Comparison of ENCODE assay signal across 27 cellular contexts in genomic region chr14:56751471-56751870, GRCh38. TPM values are rescaled to one million over a fixed set of nuclear protein-coding genes. Genes with fewer than 3 reads are reported as not detected.
DNase-seq lines count a peak whose midpoint lies in the region; ATAC-seq, FAIRE-seq and TF ChIP-seq lines count a peak whose summit lies in the region.
"Had no signal": no experiment of that assay in that cellular context is flagged by ENCODE, and none has a peak within 500 bp of the region (broad histone marks: within the 10 kb centered on the region; RNA-seq: fewer than 3 reads in every experiment).

No MANE protein-coding gene starts in this region.

- H2BK12ac ChIP-seq in H9 (ENCODE audit: insufficient read length, low read depth, low read length): no peak overlapping the region

- H3K9me3 ChIP-seq in H9 (ENCODE audit: control insufficient read depth, low read depth, low read length): no peaks in the 10 kb centered on the region
- H3K9me3 ChIP-seq: body of pancreas, Caco-2, thyroid gland had no signal

- H3K9ac ChIP-seq in H9 (ENCODE audit: extremely low read depth, insufficient read length, low read length) (no peak overlapping the region), mesendoderm (ENCODE audit: low read length) (no peak overlapping the region)

- peak; percentile 94 for FAIRE-seq in D721Med (lab: Jason Lieb, UNC)
- FAIRE-seq: colon, G401.6, GM12892, keratinocyte had no signal

- no peaks in the 10 kb centered on the region for H4K20me1 ChIP-seq in H9 (ENCODE audit: control insufficient read depth, insufficient read depth, insufficient read length)

- H2BK5ac ChIP-seq in H9 (ENCODE audit: insufficient read length, low read length) (no peak overlapping the region), mesendoderm (ENCODE audit: low read length) (no peak overlapping the region)

- no peak for DNase-seq in D721Med (ENCODE audit: insufficient read length, low spot score)
- DNase-seq in H9: no peak
- peak; percentile 94 for DNase-seq in NCI-H69 (lab: John Stamatoyannopoulos, UW)
- DNase-seq in mesendoderm: peak; percentile 25
- no peak for DNase-seq in effector memory CD8-positive, alpha-beta T cell
- DNase-seq in activated CD4-positive, alpha-beta T cell treated with anti-CD3 and anti-CD28 coated beads, Interleukin-2, amount 50 U/mL, for 4 hours: no peak
- DNase-seq in activated CD4-positive, alpha-beta T cell treated with anti-CD3 and anti-CD28 coated beads for 1 hour: no peak
- DNase-seq: activated CD4-positive, alpha-beta T cell treated with anti-CD3 and anti-CD28 coated beads for 36 hours; activated naive CD8-positive, alpha-beta T cell treated with anti-CD3 and anti-CD28 coated beads, Interleukin-2, amount 10 ng/mL, durations not matched to agents 7 days and 5 days; body of pancreas; Caco-2; HFFc6; NCI-H1048; NCI-H2081 treated with DMSO at 0.1 percent for 48 hours; NCI-H774; stimulated activated naive B cell treated with anti-CD40 and anti-IgM and Interleukin-4, amounts not matched to agents 10 μg/mL and 1 μg/mL and 100 μg/mL, for 72 hours; T1000; thyroid gland had no signal

- no peak overlapping the region for H2AFZ ChIP-seq in H9 (ENCODE audit: low read length)

- no peak overlapping the region for H3T11ph ChIP-seq in H9 (ENCODE audit: low read length)

- no peak overlapping the region for H4K91ac ChIP-seq in H9 (ENCODE audit: insufficient read length, low read depth, low read length)

- no peaks in the 10 kb centered on the region for H3K79me2 ChIP-seq in H9 (ENCODE audit: insufficient read depth, low read length)
- no peaks in the 10 kb centered on the region for H3K79me2 ChIP-seq in mesendoderm (ENCODE audit: control insufficient read depth, insufficient read depth, low read length)

- H2AK5ac ChIP-seq in H9 (ENCODE audit: insufficient read length, low read length) (no peak overlapping the region), mesendoderm (ENCODE audit: low read length) (no peak overlapping the region)

- H3K18ac ChIP-seq in H9 (ENCODE audit: insufficient read length, low read depth, low read length): no peak overlapping the region
- no peak overlapping the region for H3K18ac ChIP-seq in mesendoderm (ENCODE audit: low read length)

- H3K4me1 ChIP-seq in H9 (ENCODE audit: insufficient read depth, low read length) (no peaks in the 10 kb centered on the region), mesendoderm (ENCODE audit: control insufficient read depth, low read depth, low read length) (no peaks in the 10 kb centered on the region)
- H3K4me1 ChIP-seq: body of pancreas, thyroid gland had no signal

- H2BK15ac ChIP-seq in H9 (ENCODE audit: low read depth, low read length) (no peak overlapping the region), mesendoderm (replicated peaks; ENCODE audit: low read depth) (no peak overlapping the region)

- no peak overlapping the region for H3K4me2 ChIP-seq in H9 (ENCODE audit: insufficient read depth, insufficient read length, low read length)
- no peak overlapping the region for H3K4me2 ChIP-seq in mesendoderm (ENCODE audit: low read length)

- H3K36me3 ChIP-seq in mesendoderm (ENCODE audit: control insufficient read depth, insufficient read depth, low read length): no peaks in the 10 kb centered on the region
- H3K36me3 ChIP-seq: thyroid gland had no signal

- TF ChIP-seq CTCF in D721Med (IDR thresholded peaks at IDR 0.05; ENCODE audit: insufficient read depth, missing control alignments) (peak; percentile 41), H9 (conservative IDR thresholded peaks at IDR 0.05) (peak; percentile 61)

- no peaks in the 10 kb centered on the region for H3K9me3 Mint-ChIP-seq in H9
- no peaks in the 10 kb centered on the region for H3K9me3 Mint-ChIP-seq in effector memory CD8-positive, alpha-beta T cell
- H3K9me3 Mint-ChIP-seq: activated naive CD8-positive, alpha-beta T cell treated with anti-CD3 and anti-CD28 coated beads, Interleukin-2, amount 10 ng/mL, durations not matched to agents 7 days and 5 days; stimulated activated naive B cell treated with anti-CD40 and anti-IgM and Interleukin-4, amounts not matched to agents 10 μg/mL and 1 μg/mL and 100 μg/mL, for 72 hours had no signal

- H3K27me3 ChIP-seq in H9 (ENCODE audit: insufficient read depth, low read length): no peaks in the 10 kb centered on the region
- H3K27me3 ChIP-seq in mesendoderm (ENCODE audit: insufficient read depth, low read length, poor library complexity): no peaks in the 10 kb centered on the region
- H3K27me3 ChIP-seq: body of pancreas had no signal

- H3K27me3 Mint-ChIP-seq in H9 (ENCODE audit: low read depth): no peaks in the 10 kb centered on the region; the same call in 1 of the 2 replicates
- peaks cover 17 to 20% of the 10 kb centered on the region in 2 donors for H3K27me3 Mint-ChIP-seq in effector memory CD8-positive, alpha-beta T cell

- no peak overlapping the region for H3K14ac ChIP-seq in H9 (ENCODE audit: insufficient read depth, low read length)

- no peak for ATAC-seq in effector memory CD8-positive, alpha-beta T cell (replicated peaks)
- ATAC-seq: activated CD4-positive, alpha-beta T cell treated with anti-CD3 and anti-CD28 coated beads for 36 hours; body of pancreas; Panc1; stimulated activated naive B cell treated with anti-CD40 and anti-IgM and Interleukin-4, amounts not matched to agents 10 μg/mL and 1 μg/mL and 100 μg/mL, for 72 hours had no signal

- H3K27ac ChIP-seq in H9 (ENCODE audit: insufficient read length, low read depth, low read length) (no peak overlapping the region), mesendoderm (ENCODE audit: low read depth, low read length) (no peak overlapping the region)
- H3K27ac ChIP-seq: body of pancreas, HL-60, SK-N-MC, thyroid gland had no signal

- H2BK20ac ChIP-seq in H9 (ENCODE audit: low read depth, low read length, poor library complexity, severe bottlenecking): no peak overlapping the region

- no peak overlapping the region for H3K4me3 ChIP-seq in mesendoderm (ENCODE audit: low read length)
- H3K4me3 ChIP-seq: body of pancreas, lung, SK-N-MC, thyroid gland had no signal

- H3K23ac ChIP-seq in H9 (ENCODE audit: insufficient read length, low read depth, low read length) (no peak overlapping the region), mesendoderm (ENCODE audit: low read length) (no peak overlapping the region)

- H2BK120ac ChIP-seq in H9 (ENCODE audit: low read depth, low read length, poor library complexity, severe bottlenecking): no peak overlapping the region
- no peak overlapping the region for H2BK120ac ChIP-seq in mesendoderm (ENCODE audit: low read depth, low read length)

- H3K56ac ChIP-seq in H9 (ENCODE audit: insufficient read length, low read depth, low read length) (no peak overlapping the region), mesendoderm (ENCODE audit: low read length) (no peak overlapping the region)

- H3K23me2 ChIP-seq in H9 (ENCODE audit: insufficient read length, low read depth, low read length, poor library complexity, severe bottlenecking): no peaks in the 10 kb centered on the region

- no peaks in the 10 kb centered on the region for H3K36me3 Mint-ChIP-seq in H9 (ENCODE audit: insufficient read depth in 1 of 3, low read depth in 3 of 3)
- no peaks in the 10 kb centered on the region for H3K36me3 Mint-ChIP-seq in effector memory CD8-positive, alpha-beta T cell (ENCODE audit: insufficient read depth)
- H3K36me3 Mint-ChIP-seq: activated naive CD8-positive, alpha-beta T cell treated with anti-CD3 and anti-CD28 coated beads, Interleukin-2, amount 10 ng/mL, durations not matched to agents 7 days and 5 days; stimulated activated naive B cell treated with anti-CD40 and anti-IgM and Interleukin-4, amounts not matched to agents 10 μg/mL and 1 μg/mL and 100 μg/mL, for 72 hours had no signal

- H3K27ac Mint-ChIP-seq in H9: no peak overlapping the region
- H3K27ac Mint-ChIP-seq in effector memory CD8-positive, alpha-beta T cell: no peak overlapping the region
- H3K27ac Mint-ChIP-seq: activated CD4-positive, alpha-beta T cell treated with anti-CD3 and anti-CD28 coated beads for 36 hours; activated naive CD8-positive, alpha-beta T cell treated with anti-CD3 and anti-CD28 coated beads, Interleukin-2, amount 10 ng/mL, durations not matched to agents 7 days and 5 days; HFFc6; stimulated activated naive B cell treated with anti-CD40 and anti-IgM and Interleukin-4, amounts not matched to agents 10 μg/mL and 1 μg/mL and 100 μg/mL, for 72 hours had no signal

- H4K5ac ChIP-seq in H9 (ENCODE audit: insufficient read length, low read depth, low read length) (no peak overlapping the region), mesendoderm (ENCODE audit: low read length) (no peak overlapping the region)

- H3K4me1 Mint-ChIP-seq in H9: peaks cover 27 to 31% of the 10 kb centered on the region in 2 experiments
- no peaks in the 10 kb centered on the region for H3K4me1 Mint-ChIP-seq in effector memory CD8-positive, alpha-beta T cell (ENCODE audit: low read depth in 2 of 2)
- H3K4me1 Mint-ChIP-seq: activated CD4-positive, alpha-beta T cell treated with anti-CD3 and anti-CD28 coated beads for 36 hours; activated naive CD8-positive, alpha-beta T cell treated with anti-CD3 and anti-CD28 coated beads, Interleukin-2, amount 10 ng/mL, durations not matched to agents 7 days and 5 days; stimulated activated naive B cell treated with anti-CD40 and anti-IgM and Interleukin-4, amounts not matched to agents 10 μg/mL and 1 μg/mL and 100 μg/mL, for 72 hours had no signal

- no CpG with 5 or more reads among the region's 2 CpGs for WGBS in H9 (ENCODE audit: extremely low coverage, insufficient read length, low lambda C conversion rate)
- WGBS in mesendoderm (ENCODE audit: extremely low coverage, insufficient coverage, low lambda C conversion rate): no CpG with 5 or more reads among the region's 2 CpGs

- H4K8ac ChIP-seq in H9 (replicated peaks; ENCODE audit: insufficient read length, low read depth, low read length) (no peak overlapping the region), mesendoderm (ENCODE audit: low read depth, low read length) (no peak overlapping the region)

- H3K79me1 ChIP-seq in H9 (ENCODE audit: insufficient read depth, low read depth, low read length, poor library complexity, severe bottlenecking) (no peaks in the 10 kb centered on the region), mesendoderm (ENCODE audit: low read length) (no peaks in the 10 kb centered on the region)

- H3K4me3 Mint-ChIP-seq in H9: no peak overlapping the region
- H3K4me3 Mint-ChIP-seq in effector memory CD8-positive, alpha-beta T cell: no peak overlapping the region
- H3K4me3 Mint-ChIP-seq: activated CD4-positive, alpha-beta T cell treated with anti-CD3 and anti-CD28 coated beads for 36 hours; activated naive CD8-positive, alpha-beta T cell treated with anti-CD3 and anti-CD28 coated beads, Interleukin-2, amount 10 ng/mL, durations not matched to agents 7 days and 5 days; HFFc6; stimulated activated naive B cell treated with anti-CD40 and anti-IgM and Interleukin-4, amounts not matched to agents 10 μg/mL and 1 μg/mL and 100 μg/mL, for 72 hours had no signal

- H3K4ac ChIP-seq in H9 (ENCODE audit: low read depth, low read length) (no peak overlapping the region), mesendoderm (ENCODE audit: low read depth, low read length) (no peak overlapping the region)

RNA-seq across cellular contexts. Expression of gene OTX2, which starts 58.8 kb away (rescaled TPM):
- total RNA-seq in H9 (2021): 193 and 195 TPM in 2 replicates
- 74.3 TPM for polyA plus RNA-seq in mesendoderm (2013, experiment 1 of 2)
- 76.2 TPM for polyA plus RNA-seq in mesendoderm (2013, experiment 2 of 2)
- total RNA-seq: activated CD4-positive, alpha-beta T cell treated with anti-CD3 and anti-CD28 coated beads for 36 hours; activated naive CD8-positive, alpha-beta T cell treated with anti-CD3 and anti-CD28 coated beads, Interleukin-2, amount 10 ng/mL, durations not matched to agents 7 days and 5 days; body of pancreas; Caco-2; HFFc6; lung; osteocyte; thyroid gland had no signal
- polyA plus RNA-seq: keratinocyte, lung had no signal

Comparison
In these comparisons a context has a peak if more than half of its experiments do, and no peak if none do; other contexts are left out.
1. DNase-seq: peak in NCI-H69 (single experiment) and mesendoderm (single experiment); none in D721Med (single experiment), H9 (single experiment), effector memory CD8-positive, alpha-beta T cell (0 of 3), activated CD4-positive, alpha-beta T cell treated with anti-CD3 and anti-CD28 coated beads, Interleukin-2, amount 50 U/mL, for 4 hours (0 of 2) and activated CD4-positive, alpha-beta T cell treated with anti-CD3 and anti-CD28 coated beads for 1 hour (single experiment).